In the genomic region with DNA sequence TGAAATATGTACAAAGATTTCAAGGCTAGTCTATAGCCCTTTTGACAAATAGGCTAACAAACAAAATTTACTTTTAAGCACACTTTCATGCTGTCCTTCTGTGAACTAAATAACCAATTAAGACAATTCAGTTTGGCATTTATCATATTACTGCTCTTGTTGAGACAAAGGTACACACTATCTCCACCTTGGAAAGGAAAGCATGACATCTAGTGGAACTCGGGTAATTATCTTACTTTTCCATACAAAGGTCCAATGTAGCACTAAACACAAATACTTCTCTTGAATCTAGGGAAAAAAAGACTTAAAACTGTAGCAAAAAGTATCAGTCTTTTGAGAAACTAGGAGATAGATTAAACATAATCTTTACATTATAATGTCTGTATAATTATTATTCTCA, we compare ENCODE assay signal across 9 cellular contexts.
A peak's percentile ranks its signal among the peaks of the same experiment; 100 is the strongest.
DNase-seq lines count a peak whose midpoint lies in the region; ATAC-seq and TF ChIP-seq lines count a peak whose summit lies in the region.
"Had no signal": no experiment of that assay in that cellular context is flagged by ENCODE, and none has a peak within 500 bp of the region (broad histone marks: within the 10 kb centered on the region; RNA-seq: fewer than 3 reads in every experiment).

No MANE protein-coding gene starts in this region.

- no peak overlapping the region for H3K4me3 Mint-ChIP-seq in GM23338
- H3K4me3 Mint-ChIP-seq in activated naive CD4-positive, alpha-beta T cell treated with anti-CD3 and anti-CD28 coated beads for 36 hours = no peak overlapping the region
- no peak overlapping the region for H3K4me3 Mint-ChIP-seq in stimulated activated naive CD8-positive, alpha-beta T cell treated with anti-CD3 and anti-CD28 coated beads, Interleukin-15, amount 100 ng/mL, for 72 hours
- H3K4me3 Mint-ChIP-seq: naive thymus-derived CD4-positive, alpha-beta T cell had no signal

- no peak for ATAC-seq in GM23338
- ATAC-seq in stimulated activated naive CD8-positive, alpha-beta T cell treated with anti-CD3 and anti-CD28 coated beads, Interleukin-15, amount 100 ng/mL, for 72 hours = no peak
- ATAC-seq: naive thymus-derived CD4-positive, alpha-beta T cell had no signal

- H3K79me2 ChIP-seq in GM23338 (replicated peaks; ENCODE audit: insufficient read depth) = no peaks in the 10 kb centered on the region

- no peak overlapping the region for H3K27ac Mint-ChIP-seq in GM23338
- H3K27ac Mint-ChIP-seq in activated naive CD4-positive, alpha-beta T cell treated with anti-CD3 and anti-CD28 coated beads for 36 hours = no peak overlapping the region
- H3K27ac Mint-ChIP-seq in stimulated activated naive CD8-positive, alpha-beta T cell treated with anti-CD3 and anti-CD28 coated beads, Interleukin-15, amount 100 ng/mL, for 72 hours = no peak overlapping the region
- H3K27ac Mint-ChIP-seq: naive thymus-derived CD4-positive, alpha-beta T cell had no signal

- no peaks in the 10 kb centered on the region for H3K36me3 ChIP-seq in GM23338 (ENCODE audit: insufficient read depth)
- H3K36me3 ChIP-seq in kidney epithelial cell (ENCODE audit: control insufficient read depth, insufficient read depth, low read length) = no peaks in the 10 kb centered on the region

- TF ChIP-seq CTCF in GM23338 (conservative IDR thresholded peaks at IDR 0.05; ENCODE audit: low read depth in 2 of 2) = peak; percentile 42 to 53
- peak; percentile 24 for TF ChIP-seq CTCF in RWPE1 (conservative IDR thresholded peaks at IDR 0.05; ENCODE audit: low read depth)
- TF ChIP-seq CTCF in kidney epithelial cell (IDR thresholded peaks at IDR 0.05; ENCODE audit: insufficient read depth, low read length, poor library complexity, severe bottlenecking) = peak; percentile 23

- no peaks in the 10 kb centered on the region for H3K36me3 Mint-ChIP-seq in GM23338 (ENCODE audit: low read depth)
- H3K36me3 Mint-ChIP-seq in activated naive CD4-positive, alpha-beta T cell treated with anti-CD3 and anti-CD28 coated beads for 36 hours (ENCODE audit: low read depth) = peaks cover 15% of the 10 kb centered on the region

- no peaks in the 10 kb centered on the region for H3K27me3 Mint-ChIP-seq in GM23338 (ENCODE audit: insufficient read depth, low read depth, poor library complexity)
- no peaks in the 10 kb centered on the region for H3K27me3 Mint-ChIP-seq in activated naive CD4-positive, alpha-beta T cell treated with anti-CD3 and anti-CD28 coated beads for 36 hours (ENCODE audit: low read depth)
- H3K27me3 Mint-ChIP-seq in stimulated activated naive CD8-positive, alpha-beta T cell treated with anti-CD3 and anti-CD28 coated beads, Interleukin-15, amount 100 ng/mL, for 72 hours = no peaks in the 10 kb centered on the region
- H3K27me3 Mint-ChIP-seq: naive thymus-derived CD4-positive, alpha-beta T cell had no signal

- H3K4me2 ChIP-seq in GM23338 = no peak overlapping the region

- CTCF ChIA-PET in RWPE1 (lab: Yijun Ruan, JAX) = no interaction called here
- CTCF ChIA-PET in activated naive CD4-positive, alpha-beta T cell treated with anti-CD3 and anti-CD28 coated beads for 36 hours (lab: Charles Lee) = no interaction called here

- no peaks in the 10 kb centered on the region for H3K4me1 Mint-ChIP-seq in GM23338
- H3K4me1 Mint-ChIP-seq in activated naive CD4-positive, alpha-beta T cell treated with anti-CD3 and anti-CD28 coated beads for 36 hours (ENCODE audit: low read depth) = no peaks in the 10 kb centered on the region
- peaks cover 15% of the 10 kb centered on the region for H3K4me1 Mint-ChIP-seq in stimulated activated naive CD8-positive, alpha-beta T cell treated with anti-CD3 and anti-CD28 coated beads, Interleukin-15, amount 100 ng/mL, for 72 hours

- no peak overlapping the region for H2AFZ ChIP-seq in GM23338

- no peaks in the 10 kb centered on the region for H3K9me2 ChIP-seq in GM23338 (ENCODE audit: insufficient read depth)

- no peaks in the 10 kb centered on the region for H3F3A ChIP-seq in GM23338 (replicated peaks; ENCODE audit: low read depth)

- H3K4me1 ChIP-seq in GM23338 (ENCODE audit: insufficient read depth) = no peaks in the 10 kb centered on the region

- H3K27me3 ChIP-seq in GM23338 (ENCODE audit: insufficient read depth) = no peaks in the 10 kb centered on the region
- H3K27me3 ChIP-seq in kidney epithelial cell (ENCODE audit: control insufficient read depth, insufficient read depth, low read length) = no peaks in the 10 kb centered on the region

- intact Hi-C loops in activated naive CD4-positive, alpha-beta T cell treated with anti-CD3 and anti-CD28 coated beads for 36 hours (cut with micrococcal nuclease) = loop anchor here (5.0 kb wide), 1 partner anchor 1225 kb away; no protein-coding TSS in a partner anchor

- POLR2A ChIA-PET in RWPE1 (lab: Yijun Ruan, JAX; ENCODE audit: low non-redundant PET) = no interaction called here

- H3K4me3 ChIP-seq in GM23338 (no peak overlapping the region), kidney epithelial cell (ENCODE audit: low read depth, low read length) (no peak overlapping the region)

- no peaks in the 10 kb centered on the region for H3K9me3 Mint-ChIP-seq in GM23338
- no peaks in the 10 kb centered on the region for H3K9me3 Mint-ChIP-seq in activated naive CD4-positive, alpha-beta T cell treated with anti-CD3 and anti-CD28 coated beads for 36 hours
- no peaks in the 10 kb centered on the region for H3K9me3 Mint-ChIP-seq in stimulated activated naive CD8-positive, alpha-beta T cell treated with anti-CD3 and anti-CD28 coated beads, Interleukin-15, amount 100 ng/mL, for 72 hours
- H3K9me3 Mint-ChIP-seq: naive thymus-derived CD4-positive, alpha-beta T cell had no signal

- DNase-seq in DMS79 (lab: John Stamatoyannopoulos, UW) (peak; percentile 31), GM23338 (ENCODE audit: low spot score) (no peak), RWPE1 (ENCODE audit: low spot score) (no peak), kidney epithelial cell (ENCODE audit: low read depth) (peak; percentile 7), putamen (ENCODE audit: low spot score) (no peak), NCI-H2029 treated with DMSO at 0.1 percent for 48 hours (lab: John Stamatoyannopoulos, UW) (no peak)
- no peak for DNase-seq in activated naive CD4-positive, alpha-beta T cell treated with anti-CD3 and anti-CD28 coated beads for 36 hours
- no peak for DNase-seq in stimulated activated naive CD8-positive, alpha-beta T cell treated with anti-CD3 and anti-CD28 coated beads, Interleukin-15, amount 100 ng/mL, for 72 hours

- H3K27ac ChIP-seq in GM23338 (ENCODE audit: low read depth) (no peak overlapping the region), RWPE1 (no peak overlapping the region)

- H4K20me1 ChIP-seq in GM23338 (replicated peaks; ENCODE audit: insufficient read depth) = no peaks in the 10 kb centered on the region

TF ChIP-seq in GM23338, 12 proteins besides CTCF, POLR2A, EP300 and RAD21 (continues in another document):
- TF ChIP-seq ZNF114 (CRISPR knock-in tag; IDR thresholded peaks at IDR 0.05) = no peak

Comparison
In these comparisons a context has a peak if more than half of its experiments do, and no peak if none do; other contexts are left out.
1. DNase-seq: peak in DMS79 (single experiment) and kidney epithelial cell (single experiment); none in GM23338 (single experiment), RWPE1 (single experiment), activated naive CD4-positive, alpha-beta T cell treated with anti-CD3 and anti-CD28 coated beads for 36 hours (single experiment), putamen (single experiment), stimulated activated naive CD8-positive, alpha-beta T cell treated with anti-CD3 and anti-CD28 coated beads, Interleukin-15, amount 100 ng/mL, for 72 hours (0 of 2) and NCI-H2029 treated with DMSO at 0.1 percent for 48 hours (single experiment).
2. Peak in every context shown above with its lines, with median percentiles within 50 percentile points of each other: CTCF ChIP-seq.